In the genomic region with DNA sequence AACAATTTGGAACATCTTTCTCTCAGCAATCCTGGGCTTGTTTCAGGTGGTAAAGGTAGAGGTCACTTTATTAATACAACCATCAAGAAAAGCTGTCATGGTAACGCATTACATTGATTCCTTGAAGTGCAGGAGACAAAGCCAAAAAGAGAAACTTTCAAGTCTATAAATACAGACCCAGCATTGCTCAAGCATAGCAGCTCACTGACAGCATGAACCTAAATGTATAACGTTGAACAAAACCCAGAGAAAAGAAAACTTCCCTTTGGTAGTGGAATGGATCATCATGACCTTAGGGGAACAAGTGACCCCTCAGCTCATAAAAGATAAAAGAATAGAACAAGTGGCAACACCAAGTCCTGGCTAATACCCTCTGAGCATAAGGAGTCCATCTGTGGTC, we compare ENCODE assay signal across 20 cellular contexts.
DNase-seq lines count a peak whose midpoint lies in the region; ATAC-seq and TF ChIP-seq lines count a peak whose summit lies in the region.
"Had no signal": no experiment of that assay in that cellular context is flagged by ENCODE, and none has a peak within 500 bp of the region (broad histone marks: within the 10 kb centered on the region; RNA-seq: fewer than 3 reads in every experiment).

No MANE protein-coding gene starts in this region.

- CTCF ChIA-PET in mammary epithelial cell (lab: Charles Lee; ENCODE audit: low non-redundant PET) = no interaction called here

- H4K20me1 ChIP-seq in BLaER1 = no peaks in the 10 kb centered on the region
- no peaks in the 10 kb centered on the region for H4K20me1 ChIP-seq in mammary epithelial cell (ENCODE audit: insufficient read depth, low read length)

- intact Hi-C loops in mammary epithelial cell (cut with micrococcal nuclease) = no loop called here

- H3K36me3 ChIP-seq in BLaER1 (no peaks in the 10 kb centered on the region), mammary epithelial cell (ENCODE audit: insufficient read depth, low read length) (no peaks in the 10 kb centered on the region)
- H3K36me3 ChIP-seq: BE2C, HAP-1, SJSA1 had no signal

- 81% methylated on average over 2 of the region's 2 CpGs for WGBS in mammary epithelial cell (ENCODE audit: low coverage, missing lambda C conversion rate)

- no TSS peak for BruUV-seq in mammary epithelial cell (replicated peaks; lab: Mats Ljungman, UMichigan)

- DNase-seq in mesenteric fat pad (ENCODE audit: low spot score) = no peak
- no peak for DNase-seq in CD1c-positive myeloid dendritic cell (ENCODE audit: extremely low spot score)
- no peak for DNase-seq in mammary epithelial cell
- DNase-seq: BE2C, GF-D8, NCI-H1436, NCI-H2029, NCI-H2171 treated with DMSO at 0.1 percent for 48 hours, NCI-H748 treated with DMSO at 0.1 percent for 48 hours, PC-3, SW 1271 had no signal

- H3K79me2 ChIP-seq in mammary epithelial cell (ENCODE audit: insufficient read depth, low read length) = no peaks in the 10 kb centered on the region

- H3K4me3 ChIP-seq in BLaER1 = no peak overlapping the region
- H3K4me3 ChIP-seq in mammary epithelial cell (replicated peaks in 1 of 3; ENCODE audit: insufficient read depth in 1 of 3, low read depth in 2 of 3, low read length in 3 of 3) = no peak overlapping the region
- H3K4me3 ChIP-seq: HAP-1, SJSA1 had no signal

- no peak overlapping the region for H2AFZ ChIP-seq in mammary epithelial cell (ENCODE audit: low read depth, low read length)

- ATAC-seq in GM18868 (IDR thresholded peaks at IDR 0.05; ENCODE audit: unreplicated experiment) (peak; percentile 43), HG02759 (IDR thresholded peaks at IDR 0.05; ENCODE audit: unreplicated experiment) (peak; percentile 59), HG03432 (IDR thresholded peaks at IDR 0.05; ENCODE audit: unreplicated experiment) (peak; percentile 46), GM18907 (IDR thresholded peaks at IDR 0.05; ENCODE audit: unreplicated experiment) (no peak)
- ATAC-seq: PC-3 had no signal

- H3K9ac ChIP-seq in BLaER1 (no peak overlapping the region), mammary epithelial cell (ENCODE audit: insufficient read depth, low read length) (no peak overlapping the region)
- H3K9ac ChIP-seq: KMS-11 had no signal

- no peaks in the 10 kb centered on the region for H3K27me3 ChIP-seq in BLaER1
- H3K27me3 ChIP-seq in mammary epithelial cell (ENCODE audit: insufficient read depth, low read length) = no peaks in the 10 kb centered on the region
- H3K27me3 ChIP-seq: BE2C, SJSA1 had no signal

- H3K4me1 ChIP-seq in BLaER1 (peaks cover 8% of the 10 kb centered on the region; the same call in 1 of the 2 replicates), mammary epithelial cell (ENCODE audit: insufficient read depth, low read length) (no peaks in the 10 kb centered on the region)
- H3K4me1 ChIP-seq: BE2C, HAP-1, SJSA1 had no signal

- H3K9me3 ChIP-seq in BLaER1 (no peaks in the 10 kb centered on the region), mammary epithelial cell (replicated peaks; ENCODE audit: insufficient read depth, low read length) (no peaks in the 10 kb centered on the region)
- H3K9me3 ChIP-seq: BE2C, HAP-1, SJSA1 had no signal

- H3K4me2 ChIP-seq in BLaER1 (0 out of 2 replicates have a peak overlapping the region, but pooled peaks have one; percentile 0), mammary epithelial cell (ENCODE audit: insufficient read depth, low read depth, low read length) (no peak overlapping the region)
- H3K4me2 ChIP-seq: KMS-11 had no signal

- dilution Hi-C loops in mammary epithelial cell (cut with HindIII; ENCODE audit: low sequenced_read_pairs) = no loop called here

- TF ChIP-seq CTCF in mammary epithelial cell (conservative IDR thresholded peaks at IDR 0.05 in 1 of 2, IDR thresholded peaks at IDR 0.05 in 1 of 2; ENCODE audit: extremely low read depth in 1 of 2, insufficient read depth in 1 of 2, low read depth in 1 of 2, low read length in 2 of 2) = no peak

- in situ Hi-C loops in mammary epithelial cell (cut with MboI; ENCODE audit: low sequenced_read_pairs in 2 of 2) = no loop called here

- H3K27ac ChIP-seq in BLaER1 (no peak overlapping the region), mammary epithelial cell (ENCODE audit: insufficient read depth, low read depth, low read length) (no peak overlapping the region)
- H3K27ac ChIP-seq: 22Rv1, KMS-11, SJSA1 had no signal
